In genomic region chr19:6806488-6806887, GRCh38 we compare ENCODE assay signal across 1 cellular context.
TF ChIP-seq lines count a peak whose summit lies in the region.

No MANE protein-coding gene starts in this region.

TF ChIP-seq in Ishikawa, 13 proteins besides CTCF, POLR2A, EP300 and RAD21:
- TF ChIP-seq, protein P1, sequence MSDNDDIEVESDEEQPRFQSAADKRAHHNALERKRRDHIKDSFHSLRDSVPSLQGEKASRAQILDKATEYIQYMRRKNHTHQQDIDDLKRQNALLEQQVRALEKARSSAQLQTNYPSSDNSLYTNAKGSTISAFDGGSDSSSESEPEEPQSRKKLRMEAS (IDR thresholded peaks at IDR 0.05), result no peak
- TF ChIP-seq USF1 (IDR thresholded peaks at IDR 0.05) (peak; percentile 62), TEAD4 (IDR thresholded peaks at IDR 0.05) (no peak), EGR1 (IDR thresholded peaks at IDR 0.05) (no peak), CEBPB (IDR thresholded peaks at IDR 0.05) (no peak), YY1 (IDR thresholded peaks at IDR 0.05; ENCODE audit: low read depth) (no peak)
